ENCODE assay signal across 15 cellular contexts in the genomic region with DNA sequence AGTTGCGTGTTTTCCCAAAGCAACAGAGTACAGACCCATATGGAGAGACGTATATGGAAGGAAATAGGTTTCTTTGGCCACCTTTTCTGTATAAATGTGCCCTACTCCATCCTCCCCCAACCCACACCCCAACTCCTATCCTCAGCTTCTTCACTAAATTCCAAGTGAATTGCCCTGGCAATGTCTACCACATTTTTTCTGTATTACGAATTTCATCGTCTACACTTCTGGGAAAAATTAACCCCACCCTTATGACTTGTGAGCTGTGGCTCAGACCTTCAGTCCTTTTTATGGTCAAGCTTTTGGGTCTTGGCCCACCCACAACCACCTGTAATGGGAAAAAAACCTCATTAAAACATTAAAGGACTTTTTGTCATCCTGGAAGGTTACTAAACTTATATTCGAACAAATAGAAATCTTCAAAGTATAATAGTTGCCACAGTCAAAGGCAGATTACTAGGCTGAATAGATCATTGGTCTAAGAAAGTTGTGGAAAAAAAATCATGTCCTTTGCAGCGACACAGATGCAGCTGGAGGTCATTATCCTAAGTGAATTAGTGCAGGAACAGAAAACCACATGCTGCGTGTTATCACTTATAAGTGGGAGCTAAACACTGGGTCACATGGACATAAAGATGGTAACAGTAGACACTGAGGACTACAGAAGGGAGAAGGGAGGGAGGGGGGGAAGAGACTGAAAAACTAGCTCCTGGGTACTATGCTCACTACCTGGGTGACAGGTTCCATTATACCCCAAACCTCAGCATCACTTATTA. TPM values are rescaled to one million over a fixed set of nuclear protein-coding genes. Genes with fewer than 3 reads are reported as not detected.
A peak's percentile ranks its signal among the peaks of the same experiment; 100 is the strongest.
DNase-seq lines count a peak whose midpoint lies in the region; ATAC-seq and TF ChIP-seq lines count a peak whose summit lies in the region.
"Had no signal": no experiment of that assay in that cellular context is flagged by ENCODE, and none has a peak within 500 bp of the region (broad histone marks: within the 10 kb centered on the region; RNA-seq: fewer than 3 reads in every experiment).

No MANE protein-coding gene starts in this region.

- H3K27me3 Mint-ChIP-seq in activated T-cell treated with anti-CD3 and anti-CD28 coated beads, Interleukin-2, amount 50 U/mL, for 4 hours (ENCODE audit: low read depth) = no peaks in the 10 kb centered on the region
- peaks cover 5% of the 10 kb centered on the region for H3K27me3 Mint-ChIP-seq in GM23338 (ENCODE audit: insufficient read depth, low read depth, poor library complexity)
- H3K27me3 Mint-ChIP-seq: activated CD4-positive, alpha-beta memory T cell treated with anti-CD3 and anti-CD28 coated beads for 36 hours had no signal

- no peaks in the 10 kb centered on the region for H3K79me2 ChIP-seq in GM23338 (replicated peaks; ENCODE audit: insufficient read depth)

- H3K9me2 ChIP-seq in GM23338 (ENCODE audit: insufficient read depth) = no peaks in the 10 kb centered on the region

- TF ChIP-seq CTCF in brain microvascular endothelial cell (IDR thresholded peaks at IDR 0.05; ENCODE audit: low read depth, low read length, missing control alignments) (no peak), GM23338 (conservative IDR thresholded peaks at IDR 0.05; ENCODE audit: low read depth in 2 of 2) (no peak)

- H3K4me1 ChIP-seq in GM23338 (ENCODE audit: insufficient read depth) = peaks cover 10% of the 10 kb centered on the region; the same call in 1 of the 2 replicates

- in situ Hi-C loops in brain microvascular endothelial cell (cut with HindIII; ENCODE audit: low pct_ligation_motif_present, low sequenced_read_pairs) = loop anchor here (25.0 kb wide), 1 partner anchor 333 kb away; no protein-coding TSS in a partner anchor

- H3K36me3 ChIP-seq in brain microvascular endothelial cell (replicated peaks) = no peaks in the 10 kb centered on the region
- H3K36me3 ChIP-seq in GM23338 (ENCODE audit: insufficient read depth) = no peaks in the 10 kb centered on the region

- no peak overlapping the region for H3K4me2 ChIP-seq in GM23338

- H3K4me3 Mint-ChIP-seq in activated T-cell treated with anti-CD3 and anti-CD28 coated beads, Interleukin-2, amount 50 U/mL, for 4 hours = no peak overlapping the region
- H3K4me3 Mint-ChIP-seq in GM23338 = no peak overlapping the region
- H3K4me3 Mint-ChIP-seq: activated CD4-positive, alpha-beta memory T cell treated with anti-CD3 and anti-CD28 coated beads for 36 hours; neural crest cell; T-helper 2 cell treated with Interferon-gamma antibody and Interleukin-4, amounts not matched to agents 5 μg/mL and 100 μg/mL, for 36 hours had no signal

- no peaks in the 10 kb centered on the region for H3F3A ChIP-seq in GM23338 (replicated peaks; ENCODE audit: low read depth)

- no peaks in the 10 kb centered on the region for H4K20me1 ChIP-seq in GM23338 (replicated peaks; ENCODE audit: insufficient read depth)

- H3K27me3 ChIP-seq in brain microvascular endothelial cell (replicated peaks) (no peaks in the 10 kb centered on the region), GM23338 (ENCODE audit: insufficient read depth) (no peaks in the 10 kb centered on the region)

- peaks cover 30% of the 10 kb centered on the region for H3K4me1 Mint-ChIP-seq in activated T-cell treated with anti-CD3 and anti-CD28 coated beads, Interleukin-2, amount 50 U/mL, for 4 hours (ENCODE audit: low read depth)
- peaks cover 12% of the 10 kb centered on the region for H3K4me1 Mint-ChIP-seq in GM23338

- H3K4me3 ChIP-seq in brain microvascular endothelial cell (ENCODE audit: low read depth, low read length) (no peak overlapping the region), GM23338 (no peak overlapping the region)

- H3K27ac Mint-ChIP-seq in GM23338 = no peak overlapping the region
- H3K27ac Mint-ChIP-seq: activated CD4-positive, alpha-beta memory T cell treated with anti-CD3 and anti-CD28 coated beads for 36 hours; T-helper 2 cell treated with Interferon-gamma antibody and Interleukin-4, amounts not matched to agents 5 μg/mL and 100 μg/mL, for 36 hours had no signal

- H3K9me3 Mint-ChIP-seq in activated T-cell treated with anti-CD3 and anti-CD28 coated beads, Interleukin-2, amount 50 U/mL, for 4 hours = no peaks in the 10 kb centered on the region
- peaks cover 4% of the 10 kb centered on the region; the same call in 1 of the 3 replicates for H3K9me3 Mint-ChIP-seq in GM23338
- H3K9me3 Mint-ChIP-seq: activated CD4-positive, alpha-beta memory T cell treated with anti-CD3 and anti-CD28 coated beads for 36 hours; neural crest cell; T-helper 2 cell treated with Interferon-gamma antibody and Interleukin-4, amounts not matched to agents 5 μg/mL and 100 μg/mL, for 36 hours had no signal

- no peaks in the 10 kb centered on the region for H3K36me3 Mint-ChIP-seq in activated T-cell treated with anti-CD3 and anti-CD28 coated beads, Interleukin-2, amount 50 U/mL, for 4 hours (ENCODE audit: insufficient read depth)
- no peaks in the 10 kb centered on the region for H3K36me3 Mint-ChIP-seq in GM23338 (ENCODE audit: low read depth)
- H3K36me3 Mint-ChIP-seq: activated CD4-positive, alpha-beta memory T cell treated with anti-CD3 and anti-CD28 coated beads for 36 hours had no signal

- no peak for ATAC-seq in activated T-cell treated with anti-CD3 and anti-CD28 coated beads, Interleukin-2, amount 50 U/mL, for 4 hours
- no peak for ATAC-seq in GM23338
- ATAC-seq: left ventricle myocardium superior had no signal

- no peak overlapping the region for H2AFZ ChIP-seq in GM23338

- DNase-seq in EH (ENCODE audit: low read depth) (peak; percentile 88), M059J (ENCODE audit: low read depth) (peak; percentile 87), brain microvascular endothelial cell (no peak), left kidney (ENCODE audit: low read depth, low spot score) (peak; percentile 28), COLO668 (lab: John Stamatoyannopoulos, UW; ENCODE audit: unreplicated experiment) (no peak), GM23338 (ENCODE audit: low spot score) (no peak), NCI-H1436 (lab: John Stamatoyannopoulos, UW) (no peak)
- DNase-seq in activated T-cell treated with anti-CD3 and anti-CD28 coated beads, Interleukin-2, amount 50 U/mL, for 4 hours = no peak
- DNase-seq: activated CD4-positive, alpha-beta memory T cell treated with anti-CD3 and anti-CD28 coated beads for 36 hours; activated naive CD4-positive, alpha-beta T cell treated with Interleukin-2 at 50 U/mL for 16 hours; glutamatergic neuron; left ventricle myocardium superior; NCI-H1092 treated with DMSO at 0.1 percent for 48 hours had no signal

- peak overlapping the region; percentile 21 for H3K27ac ChIP-seq in brain microvascular endothelial cell
- no peak overlapping the region for H3K27ac ChIP-seq in GM23338 (ENCODE audit: low read depth)

TF ChIP-seq in GM23338, 12 proteins besides CTCF, POLR2A, EP300 and RAD21:
- TF ChIP-seq EZH2 (IDR thresholded peaks at IDR 0.05; ENCODE audit: low read depth, unreplicated experiment) = no peak
- no peak for TF ChIP-seq ZNF114 (CRISPR knock-in tag; IDR thresholded peaks at IDR 0.05)
- no peak for TF ChIP-seq STAT1 (IDR thresholded peaks at IDR 0.05; ENCODE audit: unreplicated experiment)
- no peak for TF ChIP-seq ZNF331 (CRISPR knock-in tag; IDR thresholded peaks at IDR 0.05; ENCODE audit: low read depth)
- no peak for TF ChIP-seq EZH2phosphoT487 (IDR thresholded peaks at IDR 0.05; ENCODE audit: unreplicated experiment)

RNA-seq across cellular contexts. Expression of gene NFKBIA, which starts 15.7 kb away (rescaled TPM):
- total RNA-seq in M059J (2014; rRNA removed; shearing (Covaris generic)) = 102 and 103 TPM in 2 replicates
- total RNA-seq in activated T-cell treated with anti-CD3 and anti-CD28 coated beads, Interleukin-2, amount 50 U/mL, for 4 hours = 100 to 1,000 TPM; 530 to 701 (median 599) TPM
- total RNA-seq in GM23338 (2014; rRNA removed; shearing (Covaris generic)) = 25.7 and 41.3 TPM in 2 replicates
- 33.4 and 33.7 TPM in 2 replicates for polyA plus RNA-seq in GM23338 (2016; fragmentation: Nextera tagmentation; extraction: Ambion mirVana)

Comparison
In these comparisons a context has a peak if more than half of its experiments do, and no peak if none do; other contexts are left out.
1. DNase-seq: peak in EH (single experiment), M059J (single experiment) and left kidney (single experiment); none in brain microvascular endothelial cell (single experiment), COLO668 (single experiment), activated T-cell treated with anti-CD3 and anti-CD28 coated beads, Interleukin-2, amount 50 U/mL, for 4 hours (single experiment), GM23338 (single experiment) and NCI-H1436 (single experiment).